Comparison of ENCODE assay signal across 8 cellular contexts in genomic region chr19:1094978-1095701, GRCh38. TPM values are rescaled to one million over a fixed set of nuclear protein-coding genes. Genes with fewer than 3 reads are reported as not detected.
A peak's percentile ranks its signal among the peaks of the same experiment; 100 is the strongest.
DNase-seq lines count a peak whose midpoint lies in the region; ATAC-seq, FAIRE-seq and TF ChIP-seq lines count a peak whose summit lies in the region.

Gene POLR2E (minus strand): TSS chr19:1095375. CDS start chr19:1095315, 60 bp downstream.

- DNase-seq in BE2C (peak; percentile 98), GM19239 (ENCODE audit: insufficient read length, low spot score) (peak; percentile 98), NCI-H526 treated with DMSO at 0.1 percent for 48 hours (lab: John Stamatoyannopoulos, UW) (peak; percentile 70), dedifferentiated amniotic fluid mesenchymal stem cell (ENCODE audit: extremely low spot score) (peak; percentile 99), left lobe of liver (ENCODE audit: low spot score) (peak; percentile 98)
- peak; percentile 98 for DNase-seq in activated CD4-positive, alpha-beta T cell treated with anti-CD3 and anti-CD28 coated beads, Interleukin-2, amount 50 U/mL, for 1 hour
- DNase-seq in stimulated activated CD4-positive, alpha-beta T cell treated with anti-CD3 and anti-CD28 coated beads, Interleukin-2, amount 100 ng/mL, for 4 hours (ENCODE audit: low read depth) = peak; percentile 97

- peaks cover 4% of the 10 kb centered on the region for H3K4me1 ChIP-seq in BE2C

- no peaks in the 10 kb centered on the region for H3K27me3 ChIP-seq in BE2C

- TF ChIP-seq CTCF in BE2C (IDR thresholded peaks at IDR 0.05; ENCODE audit: low read depth, low read length) = no peak

- H3K4me3 ChIP-seq in BE2C (ENCODE audit: low read depth, low read length) = peak within 1 kb of the TSS; percentile 96

- peak; percentile 99 for FAIRE-seq in GM19239 (lab: Jason Lieb, UNC)

- no peaks in the 10 kb centered on the region for H3K9me3 ChIP-seq in BE2C

- ATAC-seq in HG03460 (IDR thresholded peaks at IDR 0.05; ENCODE audit: unreplicated experiment) = peak; percentile 83
- peak; percentile 73 for ATAC-seq in left lobe of liver

- peaks cover 35% of the 10 kb centered on the region for H3K36me3 ChIP-seq in BE2C

RNA-seq across cellular contexts. Expression of gene POLR2E, which starts in this region (rescaled TPM):
- 824 TPM for polyA plus RNA-seq in BE2C (2012; ENCODE audit: insufficient read depth, insufficient read length, low read depth)
- 143 TPM for total RNA-seq in left lobe of liver

Comparison
In these comparisons a context has a peak if more than half of its experiments do, and no peak if none do; other contexts are left out.
1. Peak in every context shown above with its lines: DNase-seq, ATAC-seq and H3K4me3 ChIP-seq.